In genomic region chr12:16674885-16675284, GRCh38 we compare ENCODE assay signal across 23 cellular contexts.
"Had no signal": no experiment of that assay in that cellular context is flagged by ENCODE, and none has a peak within 500 bp of the region (broad histone marks: within the 10 kb centered on the region; RNA-seq: fewer than 3 reads in every experiment).

No MANE protein-coding gene starts in this region.

- H3K9me3 Mint-ChIP-seq: dendritic cell treated with granulocyte-macrophage colony-stimulating factor and Interleukin-4, amounts not matched to agents 40 ng/mL and 50 ng/mL, for 4 days had no signal

- FAIRE-seq: colon, endothelial cell of umbilical vein, frontal cortex, islet of Langerhans had no signal

- ATAC-seq: effector memory CD8-positive, alpha-beta T cell; heart right ventricle; mucosa of descending colon; naive thymus-derived CD8-positive, alpha-beta T cell; stimulated activated naive B cell treated with anti-CD40 and anti-IgM and Interleukin-4, amounts not matched to agents 10 μg/mL and 1 μg/mL and 100 μg/mL, for 72 hours; stimulated activated naive CD8-positive, alpha-beta T cell treated with anti-CD3 and anti-CD28 coated beads, Interleukin-15, amount 100 ng/mL, for 72 hours had no signal

- H3K4me3 ChIP-seq: heart right ventricle, mucosa of descending colon, right atrium auricular region, sigmoid colon, skin epidermis, testis, tibial nerve had no signal

- H3K36me3 Mint-ChIP-seq: naive thymus-derived CD8-positive, alpha-beta T cell; stimulated activated naive B cell treated with anti-CD40 and anti-IgM and Interleukin-4, amounts not matched to agents 10 μg/mL and 1 μg/mL and 100 μg/mL, for 72 hours had no signal

- H3K27me3 Mint-ChIP-seq: dendritic cell treated with granulocyte-macrophage colony-stimulating factor and Interleukin-4, amounts not matched to agents 40 ng/mL and 50 ng/mL, for 4 days; effector memory CD8-positive, alpha-beta T cell; naive thymus-derived CD8-positive, alpha-beta T cell; stimulated activated naive B cell treated with anti-CD40 and anti-IgM and Interleukin-4, amounts not matched to agents 10 μg/mL and 1 μg/mL and 100 μg/mL, for 72 hours; stimulated activated naive CD8-positive, alpha-beta T cell treated with anti-CD3 and anti-CD28 coated beads, Interleukin-15, amount 100 ng/mL, for 72 hours had no signal

- H3K27ac ChIP-seq: heart right ventricle, right atrium auricular region, sigmoid colon, skin epidermis, testis, tibial nerve had no signal

- H3K27me3 ChIP-seq: heart right ventricle, right atrium auricular region, sigmoid colon, testis, tibial nerve had no signal

- H3K27ac Mint-ChIP-seq: dendritic cell treated with granulocyte-macrophage colony-stimulating factor and Interleukin-4, amounts not matched to agents 40 ng/mL and 50 ng/mL, for 4 days; effector memory CD8-positive, alpha-beta T cell; naive thymus-derived CD8-positive, alpha-beta T cell; stimulated activated naive B cell treated with anti-CD40 and anti-IgM and Interleukin-4, amounts not matched to agents 10 μg/mL and 1 μg/mL and 100 μg/mL, for 72 hours; stimulated activated naive CD8-positive, alpha-beta T cell treated with anti-CD3 and anti-CD28 coated beads, Interleukin-15, amount 100 ng/mL, for 72 hours had no signal

- DNase-seq: effector memory CD8-positive, alpha-beta T cell; erythroblast; heart right ventricle; hypothalamus; kidney glomerular epithelial cell; mammary epithelial cell; mucosa of descending colon; naive thymus-derived CD8-positive, alpha-beta T cell; posterior cingulate gyrus; sigmoid colon; stimulated activated CD4-positive, alpha-beta T cell treated with anti-CD3 and anti-CD28 coated beads, Interleukin-2, amount 100 ng/mL, for 24 hours; stimulated activated CD4-positive, alpha-beta T cell treated with anti-CD3 and anti-CD28 coated beads, Interleukin-4, amount 100 ng/mL, for 4 hours; stimulated activated naive B cell treated with anti-CD40 and anti-IgM and Interleukin-4, amounts not matched to agents 10 μg/mL and 1 μg/mL and 100 μg/mL, for 72 hours; stimulated activated naive CD8-positive, alpha-beta T cell treated with anti-CD3 and anti-CD28 coated beads, Interleukin-15, amount 100 ng/mL, for 72 hours; testis had no signal

- H3K4me1 Mint-ChIP-seq: naive thymus-derived CD8-positive, alpha-beta T cell; stimulated activated naive B cell treated with anti-CD40 and anti-IgM and Interleukin-4, amounts not matched to agents 10 μg/mL and 1 μg/mL and 100 μg/mL, for 72 hours; stimulated activated naive CD8-positive, alpha-beta T cell treated with anti-CD3 and anti-CD28 coated beads, Interleukin-15, amount 100 ng/mL, for 72 hours had no signal

- H3K9me3 ChIP-seq: heart right ventricle, mucosa of descending colon, right atrium auricular region, sigmoid colon, testis, tibial nerve had no signal

- H3K4me1 ChIP-seq: heart right ventricle, right atrium auricular region, testis, tibial nerve had no signal

- H3K36me3 ChIP-seq: heart right ventricle, right atrium auricular region, sigmoid colon, tibial nerve had no signal

- H3K4me3 Mint-ChIP-seq: dendritic cell treated with granulocyte-macrophage colony-stimulating factor and Interleukin-4, amounts not matched to agents 40 ng/mL and 50 ng/mL, for 4 days; effector memory CD8-positive, alpha-beta T cell; naive thymus-derived CD8-positive, alpha-beta T cell; stimulated activated naive B cell treated with anti-CD40 and anti-IgM and Interleukin-4, amounts not matched to agents 10 μg/mL and 1 μg/mL and 100 μg/mL, for 72 hours; stimulated activated naive CD8-positive, alpha-beta T cell treated with anti-CD3 and anti-CD28 coated beads, Interleukin-15, amount 100 ng/mL, for 72 hours had no signal
